26 cellular contexts compared by ENCODE assay signal in genomic region chr9:13805566-13805965, GRCh38.
A peak's percentile ranks its signal among the peaks of the same experiment; 100 is the strongest.
DNase-seq lines count a peak whose midpoint lies in the region; ATAC-seq and TF ChIP-seq lines count a peak whose summit lies in the region.
"Had no signal": no experiment of that assay in that cellular context is flagged by ENCODE, and none has a peak within 500 bp of the region (broad histone marks: within the 10 kb centered on the region; RNA-seq: fewer than 3 reads in every experiment).

No MANE protein-coding gene starts in this region.

- no peaks in the 10 kb centered on the region for H3K9me1 ChIP-seq in IMR-90 (ENCODE audit: insufficient read depth, low read length)

- no peaks in the 10 kb centered on the region for H3K36me3 Mint-ChIP-seq in brain
- H3K36me3 Mint-ChIP-seq in neural progenitor cell = no peaks in the 10 kb centered on the region
- H3K36me3 Mint-ChIP-seq: CD8-positive, alpha-beta T cell had no signal

- H3K4me3 ChIP-seq in IMR-90 (ENCODE audit: insufficient read depth, low read depth, low read length) = no peak overlapping the region
- no peak overlapping the region for H3K4me3 ChIP-seq in neural progenitor cell
- no peak overlapping the region for H3K4me3 ChIP-seq in BE2C (ENCODE audit: low read depth, low read length)
- H3K4me3 ChIP-seq in coronary artery = no peak overlapping the region
- H3K4me3 ChIP-seq: PC-9, SJCRH30 had no signal

- peak overlapping the region in 3 of 5 experiments; percentile 21 to 64 (median 56) for H3K4me3 Mint-ChIP-seq in brain
- no peak overlapping the region for H3K4me3 Mint-ChIP-seq in neural progenitor cell
- H3K4me3 Mint-ChIP-seq: CD8-positive, alpha-beta T cell had no signal

- H3K36me3 ChIP-seq in IMR-90 (ENCODE audit: control insufficient read depth, insufficient read depth, low read length) = no peaks in the 10 kb centered on the region
- no peaks in the 10 kb centered on the region for H3K36me3 ChIP-seq in neural progenitor cell
- no peaks in the 10 kb centered on the region for H3K36me3 ChIP-seq in BE2C
- H3K36me3 ChIP-seq: SJCRH30 had no signal

- BruUV-seq in IMR-90 (replicated peaks; lab: Mats Ljungman, UMichigan) = no TSS peak

- no peak overlapping the region for H3K4ac ChIP-seq in IMR-90 (ENCODE audit: low read depth, low read length)

- CTCF ChIA-PET in IMR-90 (lab: Yijun Ruan, JAX) = no interaction called here

- H4K20me1 ChIP-seq in IMR-90 (ENCODE audit: insufficient read depth, low read length) (no peaks in the 10 kb centered on the region), neural progenitor cell (ENCODE audit: low read depth) (no peaks in the 10 kb centered on the region)

- no peak overlapping the region for H2BK20ac ChIP-seq in IMR-90 (ENCODE audit: low read depth, low read length)

- no peak overlapping the region for H4K5ac ChIP-seq in IMR-90 (ENCODE audit: low read depth, low read length)

- no peak overlapping the region for H2BK120ac ChIP-seq in IMR-90 (ENCODE audit: low read depth, low read length)

- H3K79me2 ChIP-seq in neural progenitor cell (ENCODE audit: low read depth) = no peaks in the 10 kb centered on the region

- no peaks in the 10 kb centered on the region for H3K27me3 ChIP-seq in IMR-90 (ENCODE audit: control insufficient read depth, insufficient read depth, low read length)
- no peaks in the 10 kb centered on the region for H3K27me3 ChIP-seq in neural progenitor cell
- no peaks in the 10 kb centered on the region for H3K27me3 ChIP-seq in BE2C
- H3K27me3 ChIP-seq: SJCRH30 had no signal

- no peak overlapping the region for H3K56ac ChIP-seq in IMR-90 (ENCODE audit: extremely low read depth, insufficient read depth, low read length)

- H3K23ac ChIP-seq in IMR-90 (ENCODE audit: low read depth, low read length) = no peak overlapping the region

- H4K8ac ChIP-seq in IMR-90 (ENCODE audit: low read depth in 2 of 2, low read length in 2 of 2) = no peak overlapping the region

- H3K4me1 ChIP-seq in IMR-90 (ENCODE audit: control insufficient read depth, insufficient read depth, low read length) (no peaks in the 10 kb centered on the region), neural progenitor cell (no peaks in the 10 kb centered on the region), BE2C (peaks cover 2% of the 10 kb centered on the region; the same call in 1 of the 2 replicates)
- H3K4me1 ChIP-seq: Caco-2 had no signal

- H2BK15ac ChIP-seq in IMR-90 (ENCODE audit: low read depth, low read length) = no peak overlapping the region

- no peaks in the 10 kb centered on the region for H3F3A ChIP-seq in neural progenitor cell (ENCODE audit: low read depth)

- no peak overlapping the region for H3K18ac ChIP-seq in IMR-90 (ENCODE audit: low read depth, low read length)

- intact Hi-C loops in IMR-90 (cut with micrococcal nuclease) = no loop called here

- DNase-seq in IMR-90 (peak; percentile 57), fibroblast of the conjunctiva (ENCODE audit: low read depth) (peak; percentile 31), neural progenitor cell (ENCODE audit: low spot score) (no peak), BE2C (no peak), coronary artery (ENCODE audit: low spot score) (no peak)
- DNase-seq: Caco-2; CD8-positive, alpha-beta T cell; DMS79 treated with DMSO at 0.1 percent for 48 hours; GF-D8; KBM-7; MV-4-11; NCI-H1105; NCI-H1436 treated with DMSO at 0.1 percent for 48 hours; NCI-H187 treated with DMSO at 0.1 percent for 48 hours; NCI-H2171 treated with DMSO at 0.1 percent for 48 hours; NCI-H345; NCI-H526; NCI-H82; NK-92 treated with Interleukin-12 subunit alpha and Interleukin-12 subunit beta, amount 100 ng/mL, for 24 hours; PC-9; SJCRH30 had no signal

- no peak overlapping the region for H2BK5ac ChIP-seq in IMR-90 (ENCODE audit: low read depth, low read length, poor library complexity, severe bottlenecking)

- no CpG with 5 or more reads among the region's 6 CpGs for WGBS in IMR-90 (ENCODE audit: extremely low coverage in 2 of 2, insufficient read length in 1 of 2), 2 experiments

- H2AK5ac ChIP-seq in IMR-90 (ENCODE audit: low read depth, low read length) = no peak overlapping the region

- in situ Hi-C loops in IMR-90 (cut with MboI; ENCODE audit: low sequenced_read_pairs) = no loop called here

- H3K9me3 Mint-ChIP-seq in brain (no peaks in the 10 kb centered on the region), neural progenitor cell (no peaks in the 10 kb centered on the region)

- dilution Hi-C loops in IMR-90 (cut with HindIII; ENCODE audit: low sequenced_read_pairs, unreplicated experiment) = no loop called here

- H3K9ac ChIP-seq in IMR-90 (ENCODE audit: low read depth, low read length) (no peak overlapping the region), neural progenitor cell (no peak overlapping the region)

- peak overlapping the region in 4 of 5 experiments; percentile 8 to 92 (median 54) for H3K27ac Mint-ChIP-seq in brain
- H3K27ac Mint-ChIP-seq in neural progenitor cell = no peak overlapping the region
- H3K27ac Mint-ChIP-seq: CD8-positive, alpha-beta T cell had no signal

- no peak for TF ChIP-seq RAD21 in IMR-90 (IDR thresholded peaks at IDR 0.05; ENCODE audit: low read length)

- no peak overlapping the region for H4K91ac ChIP-seq in IMR-90 (ENCODE audit: insufficient read depth, low read depth, low read length)

- TF ChIP-seq CTCF in IMR-90 (conservative IDR thresholded peaks at IDR 0.05; ENCODE audit: low read depth, low read length) (no peak), brain (conservative IDR thresholded peaks at IDR 0.05) (no peak), neural progenitor cell (IDR thresholded peaks at IDR 0.05) (no peak), BE2C (IDR thresholded peaks at IDR 0.05; ENCODE audit: low read depth, low read length) (no peak), coronary artery (IDR thresholded peaks at IDR 0.05) (no peak)

- no peak overlapping the region for H2AK9ac ChIP-seq in IMR-90 (replicated peaks; ENCODE audit: low read depth, low read length, poor library complexity)

- TF ChIP-seq POLR2A in IMR-90 (IDR thresholded peaks at IDR 0.05; ENCODE audit: low read depth, low read length) = no peak

- H3K4me1 Mint-ChIP-seq in brain (peaks cover 39% of the 10 kb centered on the region), neural progenitor cell (peaks cover 3% of the 10 kb centered on the region)

- H3K27ac ChIP-seq in IMR-90 (ENCODE audit: insufficient read depth, low read length) (no peak overlapping the region), neural progenitor cell (no peak overlapping the region), coronary artery (no peak overlapping the region)
- H3K27ac ChIP-seq: C4-2B, PC-9, SJCRH30 had no signal

- no peaks in the 10 kb centered on the region for H3K79me1 ChIP-seq in IMR-90 (ENCODE audit: low read depth in 1 of 2, low read length in 2 of 2)

- no peak overlapping the region for H2AFZ ChIP-seq in IMR-90 (replicated peaks; ENCODE audit: low read length, poor library complexity)
- H2AFZ ChIP-seq in neural progenitor cell (replicated peaks) = peak overlapping the region; percentile 30
- H2AFZ ChIP-seq: PC-9 had no signal

- ATAC-seq in IMR-90 (ENCODE audit: low read depth) = peak; percentile 35
- no peak for ATAC-seq in HG03196 (IDR thresholded peaks at IDR 0.05; ENCODE audit: unreplicated experiment)
- ATAC-seq: CD8-positive, alpha-beta T cell; HCT116; Right ventricle myocardium inferior had no signal

- H3K27me3 Mint-ChIP-seq in brain (peaks cover 6% of the 10 kb centered on the region), neural progenitor cell (ENCODE audit: insufficient read depth, low read depth) (no peaks in the 10 kb centered on the region)

- no peak overlapping the region for H3K14ac ChIP-seq in IMR-90 (replicated peaks; ENCODE audit: low read depth, low read length)

- POLR2A ChIA-PET in IMR-90 (lab: Charles Lee; ENCODE audit: unreplicated experiment) = no interaction called here

- H3K9me3 ChIP-seq in IMR-90 (ENCODE audit: control insufficient read depth, insufficient read depth, low read length) (no peaks in the 10 kb centered on the region), neural progenitor cell (ENCODE audit: low read depth) (no peaks in the 10 kb centered on the region), BE2C (no peaks in the 10 kb centered on the region)
- H3K9me3 ChIP-seq: Caco-2, SJCRH30 had no signal

- no peak overlapping the region; the same call in 1 of the 2 replicates for H3K4me2 ChIP-seq in IMR-90 (ENCODE audit: low read depth, low read length)
- no peak overlapping the region for H3K4me2 ChIP-seq in neural progenitor cell
- H3K4me2 ChIP-seq: PC-9 had no signal

TF ChIP-seq in IMR-90, 13 proteins besides CTCF, POLR2A, EP300 and RAD21 (continues in another document):
- TF ChIP-seq RFX5 (IDR thresholded peaks at IDR 0.05; ENCODE audit: low read depth, low read length) (no peak), SMC3 (IDR thresholded peaks at IDR 0.05; ENCODE audit: low read depth, low read length) (no peak), ELK1 (IDR thresholded peaks at IDR 0.05; ENCODE audit: borderline replicate concordance, low read depth, low read length) (no peak), MAZ (IDR thresholded peaks at IDR 0.05; ENCODE audit: borderline replicate concordance, low read depth, low read length) (no peak), MAFK (IDR thresholded peaks at IDR 0.05; ENCODE audit: low read depth, low read length) (no peak), NFE2L2 (IDR thresholded peaks at IDR 0.05; ENCODE audit: low read depth, low read length) (no peak), RCOR1 (IDR thresholded peaks at IDR 0.05; ENCODE audit: insufficient replicate concordance, low read length) (no peak), CEBPB (IDR thresholded peaks at IDR 0.05; ENCODE audit: low read depth, low read length) (no peak), CHD1 (IDR thresholded peaks at IDR 0.05; ENCODE audit: low read depth, low read length) (no peak), BHLHE40 (IDR thresholded peaks at IDR 0.05; ENCODE audit: low read depth, low read length) (no peak), MXI1 (IDR thresholded peaks at IDR 0.05; ENCODE audit: borderline replicate concordance, low read depth, low read length) (no peak)
- TF ChIP-seq, protein P1, sequence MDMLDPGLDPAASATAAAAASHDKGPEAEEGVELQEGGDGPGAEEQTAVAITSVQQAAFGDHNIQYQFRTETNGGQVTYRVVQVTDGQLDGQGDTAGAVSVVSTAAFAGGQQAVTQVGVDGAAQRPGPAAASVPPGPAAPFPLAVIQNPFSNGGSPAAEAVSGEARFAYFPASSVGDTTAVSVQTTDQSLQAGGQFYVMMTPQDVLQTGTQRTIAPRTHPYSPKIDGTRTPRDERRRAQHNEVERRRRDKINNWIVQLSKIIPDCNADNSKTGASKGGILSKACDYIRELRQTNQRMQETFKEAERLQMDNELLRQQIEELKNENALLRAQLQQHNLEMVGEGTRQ (IDR thresholded peaks at IDR 0.05; ENCODE audit: low read depth, low read length) = no peak

Comparison
In these comparisons a context has a peak if more than half of its experiments do, and no peak if none do; other contexts are left out.
1. DNase-seq: peak in IMR-90 (single experiment) and fibroblast of the conjunctiva (single experiment); none in neural progenitor cell (single experiment), BE2C (single experiment) and coronary artery (single experiment).